ENCODE assay signal across 14 cellular contexts in the genomic region with DNA sequence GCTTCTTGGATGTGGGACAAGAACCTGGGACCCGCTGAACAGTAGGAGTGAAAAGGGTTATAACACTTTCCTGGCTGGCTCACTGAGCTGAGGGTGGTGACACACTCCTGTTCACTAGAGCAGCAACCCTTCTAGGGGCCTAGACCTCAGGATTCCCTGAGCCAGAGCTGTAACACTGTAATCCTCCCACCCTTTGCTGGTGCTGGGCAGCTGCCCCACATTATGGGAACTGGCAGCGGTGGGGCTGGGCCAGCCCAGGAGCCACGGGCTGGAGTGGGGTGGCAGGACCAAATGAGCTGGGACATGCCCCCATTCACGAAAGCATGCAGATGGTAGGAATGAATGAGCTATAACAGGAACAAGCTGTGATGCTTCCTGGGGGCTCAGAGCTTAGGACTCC.
A peak's percentile ranks its signal among the peaks of the same experiment; 100 is the strongest.
DNase-seq lines count a peak whose midpoint lies in the region; ATAC-seq and TF ChIP-seq lines count a peak whose summit lies in the region.
"Had no signal": no experiment of that assay in that cellular context is flagged by ENCODE, and none has a peak within 500 bp of the region (broad histone marks: within the 10 kb centered on the region; RNA-seq: fewer than 3 reads in every experiment).

No MANE protein-coding gene starts in this region.

- intact Hi-C loops in Right ventricle myocardium inferior (cut with DNase I) (loop anchor here (5.0 kb wide), 2 partner anchors 48 to 112 kb away; no protein-coding TSS in a partner anchor), cardiac septum (cut with DNase I) (no loop called here), Right ventricle myocardium superior (cut with DNase I) (no loop called here), tibial artery (cut with DNase I; ENCODE audit: low total_unique reads) (no loop called here)

- peaks cover 46% of the 10 kb centered on the region for H3K9me3 Mint-ChIP-seq in nephron progenitor cell

- H3K4me3 Mint-ChIP-seq in nephron progenitor cell, result no peak overlapping the region

- no peaks in the 10 kb centered on the region for H3K27me3 ChIP-seq in tibial artery
- H3K27me3 ChIP-seq: SJSA1 had no signal

- no peak overlapping the region for H3K27ac ChIP-seq in tibial artery
- H3K27ac ChIP-seq: C4-2B, SJSA1 had no signal

- peaks cover 3 to 39% (median 38%) of the 10 kb centered on the region in 3 donors for H3K9me3 ChIP-seq in tibial artery

- H3K36me3 Mint-ChIP-seq in nephron progenitor cell (ENCODE audit: low read depth), result peaks cover 49% of the 10 kb centered on the region

- peak overlapping the region; percentile 97 for H3K27ac Mint-ChIP-seq in nephron progenitor cell

- H3K4me3 ChIP-seq in tibial artery, result no peak overlapping the region
- H3K4me3 ChIP-seq: SJSA1 had no signal

- ATAC-seq in Right ventricle myocardium inferior (peak; percentile 55), Right ventricle myocardium superior (ENCODE audit: poor library complexity) (peak; percentile 62)
- ATAC-seq: HepG2 had no signal

- H3K36me3 ChIP-seq in tibial artery, result peaks cover 23 to 43% (median 27%) of the 10 kb centered on the region in 3 donors
- H3K36me3 ChIP-seq: SJSA1 had no signal

- DNase-seq in Right ventricle myocardium inferior (ENCODE audit: missing footprints), result no peak
- DNase-seq in cardiac septum (ENCODE audit: low spot score), result no peak
- DNase-seq in Right ventricle myocardium superior, result no peak
- DNase-seq in nephron progenitor cell, result no peak
- DNase-seq in EL, result no peak
- no peak for DNase-seq in tibial artery
- DNase-seq in OCI-M2 (lab: John Stamatoyannopoulos, UW; ENCODE audit: unreplicated experiment), result no peak
- DNase-seq: H7, KG1, NCI-H1436, NCI-H82 had no signal

- no peaks in the 10 kb centered on the region for H3K27me3 Mint-ChIP-seq in nephron progenitor cell (ENCODE audit: low read depth, poor library complexity)

- TF ChIP-seq CTCF in nephron progenitor cell (IDR thresholded peaks at IDR 0.05) (no peak), tibial artery (IDR thresholded peaks at IDR 0.05) (no peak)

- H3K4me1 ChIP-seq in tibial artery, result no peaks in the 10 kb centered on the region
- H3K4me1 ChIP-seq: SJSA1 had no signal

- H3K4me1 Mint-ChIP-seq in nephron progenitor cell, result peaks cover 24% of the 10 kb centered on the region
